9 cellular contexts compared by ENCODE assay signal in the genomic region with DNA sequence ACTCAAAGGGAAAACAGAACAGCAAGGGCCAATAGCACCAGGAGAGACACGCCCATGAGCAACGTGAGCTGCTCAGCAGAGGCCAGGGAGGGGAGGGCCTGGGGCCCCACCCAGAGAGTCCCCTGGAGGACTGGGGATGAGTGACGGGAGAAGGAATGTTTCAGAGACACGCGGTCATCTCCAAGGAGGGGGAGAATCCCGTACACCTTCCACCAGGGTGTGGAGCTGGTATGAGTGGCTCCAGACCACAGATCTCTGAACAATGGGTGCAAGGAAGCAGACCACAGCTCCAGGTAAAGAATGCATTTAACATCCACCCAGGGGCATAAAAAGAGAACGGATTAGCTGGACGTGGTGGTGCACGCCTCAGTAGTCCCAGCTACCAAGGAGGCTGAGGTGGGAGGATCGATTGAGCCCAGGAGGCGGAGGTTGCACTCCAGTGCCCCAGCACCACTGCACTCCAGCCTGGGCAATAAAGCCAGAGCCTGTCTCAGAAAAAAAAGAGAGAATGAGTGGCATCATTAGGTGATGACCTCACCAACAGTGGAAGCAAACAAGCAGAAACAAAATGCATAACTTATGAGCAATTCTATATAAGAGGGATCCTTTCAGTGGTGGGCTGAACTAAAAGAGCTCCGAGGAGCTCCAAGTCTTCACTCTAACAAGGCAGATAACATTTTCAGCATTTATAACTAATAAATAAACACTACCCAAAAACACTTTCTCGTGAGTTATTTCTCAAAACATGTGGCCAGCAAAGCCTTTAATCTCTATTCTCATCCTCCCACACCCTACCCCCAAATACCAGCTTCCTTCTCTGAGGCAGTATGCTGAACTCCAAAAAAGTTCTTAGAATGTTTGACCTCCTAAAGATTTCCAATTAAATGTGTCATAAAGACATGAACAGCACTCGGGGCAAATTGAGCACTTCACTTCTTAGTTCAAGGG. TPM values are rescaled to one million over a fixed set of nuclear protein-coding genes. Genes with fewer than 3 reads are reported as not detected.
A peak's percentile ranks its signal among the peaks of the same experiment; 100 is the strongest.
DNase-seq lines count a peak whose midpoint lies in the region; ATAC-seq and TF ChIP-seq lines count a peak whose summit lies in the region.
"Had no signal": no experiment of that assay in that cellular context is flagged by ENCODE, and none has a peak within 500 bp of the region (broad histone marks: within the 10 kb centered on the region; RNA-seq: fewer than 3 reads in every experiment).

No MANE protein-coding gene starts in this region.

- peak overlapping the region; percentile 36 for H3K4me3 Mint-ChIP-seq in MCF 10A (ENCODE audit: unreplicated experiment)
- peak overlapping the region; percentile 48 for H3K4me3 Mint-ChIP-seq in memory B cell
- H3K4me3 Mint-ChIP-seq: T-helper 1 cell treated with Interleukin-12 subunit alpha and Interleukin-12 subunit beta and Interleukin-4 antibody, amounts not matched to agents 30 μg/mL and 1 μg/mL, for 36 hours had no signal

- DNase-seq in A172 (ENCODE audit: low spot score), result peak; percentile 74
- peak; percentile 77 for DNase-seq in HK-2 (ENCODE audit: unreplicated experiment)
- peak; percentile 46 for DNase-seq in MCF 10A (ENCODE audit: unreplicated experiment)
- no peak for DNase-seq in memory B cell (ENCODE audit: low spot score in 2 of 2)
- DNase-seq in posterior vena cava (ENCODE audit: low spot score), result no peak
- DNase-seq in SKM-1 (lab: John Stamatoyannopoulos, UW; ENCODE audit: unreplicated experiment), result no peak
- DNase-seq in NCI-H748 treated with DMSO at 0.1 percent for 48 hours (lab: John Stamatoyannopoulos, UW), result no peak

- H3K36me3 Mint-ChIP-seq in MCF 10A (ENCODE audit: insufficient read depth, unreplicated experiment) (peaks cover 14% of the 10 kb centered on the region), memory B cell (peaks cover 9% of the 10 kb centered on the region)

- H3K27me3 Mint-ChIP-seq in MCF 10A (ENCODE audit: insufficient read depth, unreplicated experiment) (no peaks in the 10 kb centered on the region), memory B cell (no peaks in the 10 kb centered on the region)

- ATAC-seq in memory B cell (ENCODE audit: low read depth), result no peak
- no peak for ATAC-seq in HG02938 (IDR thresholded peaks at IDR 0.05; ENCODE audit: unreplicated experiment)

- CTCF ChIA-PET in MCF 10A (lab: Yijun Ruan, JAX), result interaction anchor here (0.5 to 3.0 kb wide), 6 partner anchors 52 to 443 kb away, joined by 3 to 22 read pairs (median 3); no protein-coding TSS in a partner anchor

- no TSS peak for BruUV-seq in MCF 10A (replicated peaks; lab: Mats Ljungman, UMichigan)

- H3K4me1 Mint-ChIP-seq in MCF 10A (ENCODE audit: insufficient read depth, unreplicated experiment), result peaks cover 55% of the 10 kb centered on the region
- peaks cover 62% of the 10 kb centered on the region for H3K4me1 Mint-ChIP-seq in memory B cell

- POLR2A ChIA-PET in MCF 10A (lab: Yijun Ruan, JAX), result interaction anchor here (0.8 to 6.5 kb wide), 6 partner anchors 11 to 33 kb away, joined by 3 to 53 read pairs (median 4); a partner anchor contains a TSS

- TF ChIP-seq CTCF in MCF 10A (IDR thresholded peaks at IDR 0.05; ENCODE audit: unreplicated experiment), result no peak

- H3K27ac Mint-ChIP-seq in MCF 10A (ENCODE audit: low read depth, unreplicated experiment) (peak overlapping the region; percentile 73), memory B cell (peak overlapping the region; percentile 71)
- H3K27ac Mint-ChIP-seq: T-helper 1 cell treated with Interleukin-12 subunit alpha and Interleukin-12 subunit beta and Interleukin-4 antibody, amounts not matched to agents 30 μg/mL and 1 μg/mL, for 36 hours had no signal

- intact Hi-C loops in MCF 10A (cut with micrococcal nuclease), result no loop called here
- intact Hi-C loops in posterior vena cava (cut with DNase I), result loop anchor here in 1 of 2 donors (10.0 kb wide), 2 partner anchors 56 to 64 kb away; a partner anchor contains a TSS

- no peaks in the 10 kb centered on the region for H3K9me3 Mint-ChIP-seq in MCF 10A (ENCODE audit: unreplicated experiment)
- H3K9me3 Mint-ChIP-seq in memory B cell, result no peaks in the 10 kb centered on the region
- H3K9me3 Mint-ChIP-seq: T-helper 1 cell treated with Interleukin-12 subunit alpha and Interleukin-12 subunit beta and Interleukin-4 antibody, amounts not matched to agents 30 μg/mL and 1 μg/mL, for 36 hours had no signal

RNA-seq across cellular contexts. Expression of a gene that starts 12.5 kb away (rescaled TPM):
- 495 and 497 TPM in 2 replicates for total RNA-seq in A172 (2014; rRNA removed; shearing (Covaris generic))
- 506 and 692 TPM in 2 replicates for total RNA-seq in MCF 10A (2022)
- total RNA-seq in posterior vena cava, result 1,000 to 10,000 TPM in 1 of 2 donors, 100 to 1,000 TPM in 1; 787 to 1,159 TPM

Comparison
In these comparisons a context has a peak if more than half of its experiments do, and no peak if none do; other contexts are left out.
1. DNase-seq: peak in A172 (single experiment), HK-2 (single experiment) and MCF 10A (single experiment); none in memory B cell (0 of 2), posterior vena cava (single experiment), SKM-1 (single experiment) and NCI-H748 treated with DMSO at 0.1 percent for 48 hours (single experiment).